ENCODE assay signal across 8 cellular contexts in the genomic region with DNA sequence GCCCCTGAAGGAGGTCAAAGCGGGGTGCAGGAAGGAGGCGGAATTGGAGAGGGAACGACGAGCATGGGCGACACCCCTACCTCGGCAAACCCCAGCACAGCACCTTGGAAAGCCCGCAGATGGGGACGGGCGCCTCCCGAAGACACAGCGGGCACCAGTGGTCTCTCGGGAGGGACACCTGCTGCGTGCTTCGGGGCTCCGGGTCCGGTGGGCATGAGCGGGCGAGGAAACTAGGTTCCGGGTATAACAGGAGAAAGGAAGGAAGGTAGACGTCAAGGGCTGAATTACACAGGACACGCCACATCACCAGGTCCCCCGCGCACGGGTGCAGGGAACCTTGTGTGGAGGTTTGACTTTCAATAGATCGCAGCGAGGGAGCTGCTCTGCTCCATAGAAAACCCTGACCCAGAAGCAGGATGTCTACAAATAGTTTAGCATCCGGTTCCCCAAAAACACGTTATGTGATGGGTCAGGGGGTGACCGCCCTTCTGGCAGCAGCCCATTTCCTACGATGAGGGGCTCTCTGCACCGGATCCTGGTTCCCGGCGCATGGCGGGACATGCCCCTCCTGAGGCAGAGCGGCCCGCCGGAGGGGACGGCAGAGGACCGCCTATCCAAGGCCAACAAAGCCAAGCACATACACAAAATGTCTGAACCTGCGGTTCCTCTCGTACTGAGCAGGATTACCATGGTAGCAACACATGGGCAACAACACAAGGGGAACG.
DNase-seq lines count a peak whose midpoint lies in the region; ATAC-seq and TF ChIP-seq lines count a peak whose summit lies in the region.

No MANE protein-coding gene starts in this region.

- H3K36me3 Mint-ChIP-seq in IgD-negative memory B cell = no peaks in the 10 kb centered on the region
- no peaks in the 10 kb centered on the region for H3K36me3 Mint-ChIP-seq in stimulated activated memory B cell treated with anti-CD40 and anti-IgM and Interleukin-4, amounts not matched to agents 10 μg/mL and 1 μg/mL and 100 μg/mL, for 72 hours

- no peaks in the 10 kb centered on the region for H3K9me3 Mint-ChIP-seq in IgD-negative memory B cell
- H3K9me3 Mint-ChIP-seq in stimulated activated memory B cell treated with anti-CD40 and anti-IgM and Interleukin-4, amounts not matched to agents 10 μg/mL and 1 μg/mL and 100 μg/mL, for 72 hours = no peaks in the 10 kb centered on the region

- no peak for TF ChIP-seq CTCF in fibroblast of mammary gland (conservative IDR thresholded peaks at IDR 0.05; ENCODE audit: control insufficient read depth, insufficient read depth, low read depth, low read length)

- ATAC-seq in stimulated activated memory B cell treated with anti-CD40 and anti-IgM and Interleukin-4, amounts not matched to agents 10 μg/mL and 1 μg/mL and 100 μg/mL, for 72 hours = peak; percentile 48
- ATAC-seq in GM21529 (IDR thresholded peaks at IDR 0.05; ENCODE audit: unreplicated experiment) = no peak

- peak overlapping the region; percentile 72 to 95 (median 91) for H3K4me3 Mint-ChIP-seq in IgD-negative memory B cell
- H3K4me3 Mint-ChIP-seq in stimulated activated memory B cell treated with anti-CD40 and anti-IgM and Interleukin-4, amounts not matched to agents 10 μg/mL and 1 μg/mL and 100 μg/mL, for 72 hours = peak overlapping the region; percentile 86

- peaks cover 13% of the 10 kb centered on the region for H3K27me3 Mint-ChIP-seq in IgD-negative memory B cell
- peaks cover 12% of the 10 kb centered on the region for H3K27me3 Mint-ChIP-seq in stimulated activated memory B cell treated with anti-CD40 and anti-IgM and Interleukin-4, amounts not matched to agents 10 μg/mL and 1 μg/mL and 100 μg/mL, for 72 hours

- H3K27ac Mint-ChIP-seq in IgD-negative memory B cell = peak overlapping the region in 1 of 3 donors; percentile 28
- peak overlapping the region; percentile 86 for H3K27ac Mint-ChIP-seq in stimulated activated memory B cell treated with anti-CD40 and anti-IgM and Interleukin-4, amounts not matched to agents 10 μg/mL and 1 μg/mL and 100 μg/mL, for 72 hours

- peak; percentile 37 for DNase-seq in NCI-H345 (lab: John Stamatoyannopoulos, UW)
- no peak for DNase-seq in NCI-H345 treated with DMSO at 0.1 percent for 48 hours (lab: John Stamatoyannopoulos, UW; ENCODE audit: unreplicated experiment)
- peak; percentile 6 for DNase-seq in fibroblast of mammary gland (ENCODE audit: low read depth)
- no peak for DNase-seq in GM03348 (ENCODE audit: low spot score)
- DNase-seq in hepatic stellate cell (ENCODE audit: low spot score) = no peak

- H3K4me1 Mint-ChIP-seq in IgD-negative memory B cell = peaks cover 5 to 7% (median 5%) of the 10 kb centered on the region in 3 donors
- H3K4me1 Mint-ChIP-seq in stimulated activated memory B cell treated with anti-CD40 and anti-IgM and Interleukin-4, amounts not matched to agents 10 μg/mL and 1 μg/mL and 100 μg/mL, for 72 hours = peaks cover 20% of the 10 kb centered on the region

- H3K4me3 ChIP-seq in fibroblast of mammary gland (ENCODE audit: control insufficient read depth, low read depth, low read length) = no peak overlapping the region

Comparison
In these comparisons a context has a peak if more than half of its experiments do, and no peak if none do; other contexts are left out.
1. DNase-seq: peak in NCI-H345 (single experiment) and fibroblast of mammary gland (single experiment); none in NCI-H345 treated with DMSO at 0.1 percent for 48 hours (single experiment), GM03348 (single experiment) and hepatic stellate cell (single experiment).